Comparison of ENCODE assay signal across 8 cellular contexts in the genomic region with DNA sequence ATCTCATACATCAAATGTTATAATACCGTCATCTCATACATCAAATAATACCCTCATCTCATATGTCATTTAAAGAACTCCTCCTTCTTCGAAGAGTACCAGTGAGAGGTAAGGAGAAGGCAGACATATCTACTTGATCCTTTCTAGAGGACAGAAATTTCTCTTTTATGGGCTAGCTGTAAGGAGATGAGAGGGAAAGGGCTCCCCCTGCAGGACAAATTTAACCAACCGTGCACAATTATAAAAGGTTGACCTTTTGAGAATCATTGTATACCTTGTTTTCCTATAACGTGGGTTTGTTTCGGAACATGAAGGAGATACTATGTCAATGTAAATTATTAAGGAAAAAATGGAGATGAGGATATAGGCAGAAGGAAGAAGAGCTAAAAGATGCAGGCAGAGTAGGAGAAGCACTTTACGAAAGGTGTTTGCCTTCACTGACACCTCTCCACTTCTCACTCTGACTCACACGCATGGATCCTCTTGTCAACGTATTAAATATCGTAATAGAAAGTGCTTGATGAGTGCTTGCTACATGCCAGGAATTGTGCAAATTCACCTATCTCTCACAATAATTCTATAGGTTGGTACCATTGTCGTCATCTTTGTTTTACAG.
A peak's percentile ranks its signal among the peaks of the same experiment; 100 is the strongest.
DNase-seq lines count a peak whose midpoint lies in the region; ATAC-seq and TF ChIP-seq lines count a peak whose summit lies in the region.

No MANE protein-coding gene starts in this region.

- TF ChIP-seq RAD21 in SK-N-SH (IDR thresholded peaks at IDR 0.05; ENCODE audit: low read length) (peak; percentile 64), liver (IDR thresholded peaks at IDR 0.05) (peak; percentile 88 to 90)

- H3F3A ChIP-seq in SK-N-SH (replicated peaks; ENCODE audit: insufficient read depth) = no peaks in the 10 kb centered on the region

- no peak for TF ChIP-seq EP300 in SK-N-SH (IDR thresholded peaks at IDR 0.05; ENCODE audit: borderline replicate concordance in 1 of 2, low read depth in 1 of 2, low read length in 1 of 2)

- peaks cover 3% of the 10 kb centered on the region for H3K27me3 Mint-ChIP-seq in activated CD8-positive, alpha-beta T cell treated with anti-CD3 and anti-CD28 coated beads for 36 hours

- no peak overlapping the region for H2AFZ ChIP-seq in SK-N-SH (ENCODE audit: low read depth)

- DNase-seq in SK-N-SH (peak; percentile 33), MV-4-11 (lab: John Stamatoyannopoulos, UW) (peak; percentile 1), epidermal melanocyte (ENCODE audit: insufficient read length, low spot score) (no peak), AG08396 (ENCODE audit: low spot score) (no peak)
- DNase-seq in activated CD8-positive, alpha-beta T cell treated with anti-CD3 and anti-CD28 coated beads for 36 hours = peak; percentile 60

- no peak overlapping the region for H3K4me2 ChIP-seq in SK-N-SH

- H3K9me3 Mint-ChIP-seq in activated CD8-positive, alpha-beta T cell treated with anti-CD3 and anti-CD28 coated beads for 36 hours = no peaks in the 10 kb centered on the region

- intact Hi-C loops in activated CD8-positive, alpha-beta T cell treated with anti-CD3 and anti-CD28 coated beads for 36 hours (cut with micrococcal nuclease) = loop anchor here (10.0 kb wide), 1 partner anchor 559 kb away; no protein-coding TSS in a partner anchor

- H3K9ac ChIP-seq in SK-N-SH = no peak overlapping the region
- H3K9ac ChIP-seq in liver (ENCODE audit: low read depth in 1 of 2, low read length in 2 of 2) = no peak overlapping the region

- CTCF ChIA-PET in SK-N-SH (lab: Yijun Ruan, JAX) = interaction anchor here (0.7 to 4.1 kb wide), 12 partner anchors 9 to 1370 kb away, joined by 3 to 22 read pairs (median 4); no protein-coding TSS in a partner anchor
- CTCF ChIA-PET in activated CD8-positive, alpha-beta T cell treated with anti-CD3 and anti-CD28 coated beads for 36 hours (lab: Charles Lee) = interaction anchor here (1.2 kb wide), 2 partner anchors 8 to 1357 kb away, joined by 3 to 4 read pairs; no protein-coding TSS in a partner anchor

- no peak overlapping the region for H3K27ac ChIP-seq in SK-N-SH (ENCODE audit: low read depth in 2 of 2, low read length in 1 of 2)
- H3K27ac ChIP-seq in liver (ENCODE audit: low read depth in 1 of 2, low read length in 2 of 2) = no peak overlapping the region

- no peak overlapping the region for H3K27ac Mint-ChIP-seq in activated CD8-positive, alpha-beta T cell treated with anti-CD3 and anti-CD28 coated beads for 36 hours

- TF ChIP-seq CTCF in SK-N-SH (IDR thresholded peaks at IDR 0.05) = peak; percentile 61
- TF ChIP-seq CTCF in activated CD8-positive, alpha-beta T cell treated with anti-CD3 and anti-CD28 coated beads for 36 hours (IDR thresholded peaks at IDR 0.05) = peak; percentile 78
- peak; percentile 58 for TF ChIP-seq CTCF in liver (IDR thresholded peaks at IDR 0.05; ENCODE audit: low read depth, low read length, missing input control)

- no peaks in the 10 kb centered on the region; a peak in 1 of 4 replicates for H3K4me1 ChIP-seq in SK-N-SH (ENCODE audit: control insufficient read depth in 1 of 2, insufficient read depth in 2 of 2, low read depth in 1 of 2, low read length in 1 of 2)
- H3K4me1 ChIP-seq in liver (ENCODE audit: control insufficient read depth in 4 of 4, insufficient read depth in 4 of 4, low read length in 3 of 4) = no peaks in the 10 kb centered on the region

- ATAC-seq in SK-N-SH treated with all-trans-retinoic acid at 6 μM for 48 hours (no peak), GM21717 (IDR thresholded peaks at IDR 0.05; ENCODE audit: unreplicated experiment) (no peak)
- no peak for ATAC-seq in activated CD8-positive, alpha-beta T cell treated with anti-CD3 and anti-CD28 coated beads for 36 hours

- H4K20me1 ChIP-seq in SK-N-SH (ENCODE audit: insufficient read depth) = no peaks in the 10 kb centered on the region

- H3K4me3 ChIP-seq in SK-N-SH (ENCODE audit: low read depth in 2 of 2, low read length in 1 of 2) (peak overlapping the region in 1 of 2 experiments; percentile 17; a peak in 1 of 4 replicates), liver (ENCODE audit: low read depth in 1 of 3, low read length in 3 of 3) (no peak overlapping the region)

- no peaks in the 10 kb centered on the region for H3K4me1 Mint-ChIP-seq in activated CD8-positive, alpha-beta T cell treated with anti-CD3 and anti-CD28 coated beads for 36 hours (ENCODE audit: low read depth)

- POLR2A ChIA-PET in SK-N-SH (lab: Yijun Ruan, JAX) = no interaction called here
- POLR2A ChIA-PET in activated CD8-positive, alpha-beta T cell treated with anti-CD3 and anti-CD28 coated beads for 36 hours (lab: Charles Lee) = no interaction called here

- WGBS in SK-N-SH (ENCODE audit: low lambda C conversion rate) = 28% methylated on average over 10 of the region's 10 CpGs
- 66% methylated on average over 10 of the region's 10 CpGs for WGBS in liver

- no peaks in the 10 kb centered on the region for H3K9me2 ChIP-seq in SK-N-SH

- H3K36me3 ChIP-seq in SK-N-SH (replicated peaks in 1 of 2; ENCODE audit: control insufficient read depth in 1 of 2, insufficient read depth in 2 of 2, low read length in 1 of 2) = no peaks in the 10 kb centered on the region
- no peaks in the 10 kb centered on the region for H3K36me3 ChIP-seq in liver (ENCODE audit: control insufficient read depth in 4 of 4, insufficient read depth in 3 of 4, low read depth in 1 of 4, low read length in 3 of 4)

- no peaks in the 10 kb centered on the region for H3K79me2 ChIP-seq in SK-N-SH (ENCODE audit: insufficient read depth)

- H3K27me3 ChIP-seq in SK-N-SH (ENCODE audit: insufficient read depth) = no peaks in the 10 kb centered on the region
- no peaks in the 10 kb centered on the region for H3K27me3 ChIP-seq in liver (ENCODE audit: control insufficient read depth in 4 of 4, insufficient read depth in 4 of 4, low read length in 3 of 4)

- no peak overlapping the region for H3K4me3 Mint-ChIP-seq in activated CD8-positive, alpha-beta T cell treated with anti-CD3 and anti-CD28 coated beads for 36 hours

- H3K9me3 ChIP-seq in SK-N-SH = no peaks in the 10 kb centered on the region
- H3K9me3 ChIP-seq in liver (ENCODE audit: control insufficient read depth in 4 of 4, low read length in 3 of 4) = no peaks in the 10 kb centered on the region

- H3K36me3 Mint-ChIP-seq in activated CD8-positive, alpha-beta T cell treated with anti-CD3 and anti-CD28 coated beads for 36 hours (ENCODE audit: low read depth) = no peaks in the 10 kb centered on the region

TF ChIP-seq in SK-N-SH, 30 proteins besides CTCF, POLR2A, EP300 and RAD21 (continues in another document):
- TF ChIP-seq SMC3 (IDR thresholded peaks at IDR 0.05; ENCODE audit: low read depth, low read length) = peak; percentile 38; the same call in 1 of the 2 replicates
- TF ChIP-seq, protein P1, sequence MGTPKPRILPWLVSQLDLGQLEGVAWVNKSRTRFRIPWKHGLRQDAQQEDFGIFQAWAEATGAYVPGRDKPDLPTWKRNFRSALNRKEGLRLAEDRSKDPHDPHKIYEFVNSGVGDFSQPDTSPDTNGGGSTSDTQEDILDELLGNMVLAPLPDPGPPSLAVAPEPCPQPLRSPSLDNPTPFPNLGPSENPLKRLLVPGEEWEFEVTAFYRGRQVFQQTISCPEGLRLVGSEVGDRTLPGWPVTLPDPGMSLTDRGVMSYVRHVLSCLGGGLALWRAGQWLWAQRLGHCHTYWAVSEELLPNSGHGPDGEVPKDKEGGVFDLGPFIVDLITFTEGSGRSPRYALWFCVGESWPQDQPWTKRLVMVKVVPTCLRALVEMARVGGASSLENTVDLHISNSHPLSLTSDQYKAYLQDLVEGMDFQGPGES (IDR thresholded peaks at IDR 0.05; ENCODE audit: low read depth, low read length) = no peak

TF ChIP-seq in SK-N-SH treated with all-trans-retinoic acid at 6 μM for 48 hours, 23 proteins besides CTCF, POLR2A, EP300 and RAD21:
- TF ChIP-seq TOX (CRISPR knock-in tag; IDR thresholded peaks at IDR 0.05; ENCODE audit: borderline replicate concordance) (no peak), ZNF565 (CRISPR knock-in tag; conservative IDR thresholded peaks at IDR 0.05; ENCODE audit: low read depth) (no peak), OSR1 (CRISPR knock-in tag; IDR thresholded peaks at IDR 0.05) (no peak), BACH2 (CRISPR knock-in tag; IDR thresholded peaks at IDR 0.05; ENCODE audit: borderline replicate concordance) (no peak)

TF ChIP-seq in liver, 16 proteins besides CTCF, POLR2A, EP300 and RAD21 (continues in another document):
- TF ChIP-seq NR2F2 (IDR thresholded peaks at IDR 0.05) (no peak), RXRA (IDR thresholded peaks at IDR 0.05) (no peak), FOXA1 (IDR thresholded peaks at IDR 0.05) (no peak), TAF1 (conservative IDR thresholded peaks at IDR 0.05) (no peak), HNF4G (IDR thresholded peaks at IDR 0.05) (no peak), HNF4A (conservative IDR thresholded peaks at IDR 0.05) (no peak), GABPA (IDR thresholded peaks at IDR 0.05 in 1 of 2, conservative IDR thresholded peaks at IDR 0.05 in 1 of 2) (no peak), SP1 (IDR thresholded peaks at IDR 0.05) (no peak)
- TF ChIP-seq, protein P2, sequence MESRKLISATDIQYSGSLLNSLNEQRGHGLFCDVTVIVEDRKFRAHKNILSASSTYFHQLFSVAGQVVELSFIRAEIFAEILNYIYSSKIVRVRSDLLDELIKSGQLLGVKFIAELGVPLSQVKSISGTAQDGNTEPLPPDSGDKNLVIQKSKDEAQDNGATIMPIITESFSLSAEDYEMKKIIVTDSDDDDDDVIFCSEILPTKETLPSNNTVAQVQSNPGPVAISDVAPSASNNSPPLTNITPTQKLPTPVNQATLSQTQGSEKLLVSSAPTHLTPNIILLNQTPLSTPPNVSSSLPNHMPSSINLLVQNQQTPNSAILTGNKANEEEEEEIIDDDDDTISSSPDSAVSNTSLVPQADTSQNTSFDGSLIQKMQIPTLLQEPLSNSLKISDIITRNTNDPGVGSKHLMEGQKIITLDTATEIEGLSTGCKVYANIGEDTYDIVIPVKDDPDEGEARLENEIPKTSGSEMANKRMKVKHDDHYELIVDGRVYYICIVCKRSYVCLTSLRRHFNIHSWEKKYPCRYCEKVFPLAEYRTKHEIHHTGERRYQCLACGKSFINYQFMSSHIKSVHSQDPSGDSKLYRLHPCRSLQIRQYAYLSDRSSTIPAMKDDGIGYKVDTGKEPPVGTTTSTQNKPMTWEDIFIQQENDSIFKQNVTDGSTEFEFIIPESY (IDR thresholded peaks at IDR 0.05) = no peak
- TF ChIP-seq, protein P3, sequence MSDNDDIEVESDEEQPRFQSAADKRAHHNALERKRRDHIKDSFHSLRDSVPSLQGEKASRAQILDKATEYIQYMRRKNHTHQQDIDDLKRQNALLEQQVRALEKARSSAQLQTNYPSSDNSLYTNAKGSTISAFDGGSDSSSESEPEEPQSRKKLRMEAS (IDR thresholded peaks at IDR 0.05) = no peak
- TF ChIP-seq, protein P4, sequence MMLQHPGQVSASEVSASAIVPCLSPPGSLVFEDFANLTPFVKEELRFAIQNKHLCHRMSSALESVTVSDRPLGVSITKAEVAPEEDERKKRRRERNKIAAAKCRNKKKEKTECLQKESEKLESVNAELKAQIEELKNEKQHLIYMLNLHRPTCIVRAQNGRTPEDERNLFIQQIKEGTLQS (IDR thresholded peaks at IDR 0.05) = no peak

Comparison
In these comparisons a context has a peak if more than half of its experiments do, and no peak if none do; other contexts are left out.
1. DNase-seq: peak in SK-N-SH (single experiment), MV-4-11 (single experiment) and activated CD8-positive, alpha-beta T cell treated with anti-CD3 and anti-CD28 coated beads for 36 hours (single experiment); none in epidermal melanocyte (single experiment) and AG08396 (single experiment).
2. Peak in every context shown above with its lines, with median percentiles within 50 percentile points of each other: CTCF ChIP-seq.